ENCODE assay signal across 31 cellular contexts in the genomic region with DNA sequence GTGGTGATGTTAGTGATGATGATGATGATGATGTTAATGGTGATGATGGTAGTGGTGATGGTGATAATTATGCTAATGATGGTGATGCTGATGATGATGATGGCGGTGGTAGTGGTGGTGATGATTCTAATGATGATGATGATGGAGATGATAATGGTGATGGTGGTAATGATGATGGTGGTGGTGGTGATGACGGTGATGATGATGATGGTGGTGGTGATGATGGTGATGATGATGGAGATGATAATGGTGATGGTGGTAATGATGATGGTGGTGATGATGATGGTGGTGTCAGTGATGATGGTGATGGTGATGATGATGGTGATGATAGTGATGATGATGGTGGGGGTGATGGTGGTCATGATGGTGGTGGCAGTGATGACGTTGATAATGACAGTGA.
"Had no signal": no experiment of that assay in that cellular context is flagged by ENCODE, and none has a peak within 500 bp of the region (broad histone marks: within the 10 kb centered on the region; RNA-seq: fewer than 3 reads in every experiment).

No MANE protein-coding gene starts in this region.

- H3K4me3 ChIP-seq: adrenal gland, body of pancreas, cardiac muscle cell, colonic mucosa, dorsolateral prefrontal cortex had no signal

- H3K27me3 ChIP-seq: adrenal gland, body of pancreas, cardiac muscle cell, colonic mucosa, dorsolateral prefrontal cortex had no signal

- H3K36me3 ChIP-seq: adrenal gland, cardiac muscle cell, colonic mucosa had no signal

- ATAC-seq: activated CD8-positive, alpha-beta memory T cell treated with anti-CD3 and anti-CD28 coated beads, Interleukin-2, amount 10 ng/mL, durations not matched to agents 7 days and 5 days; activated CD8-positive, alpha-beta T cell treated with anti-CD3 and anti-CD28 coated beads, Interleukin-2, amount 10 ng/mL, durations not matched to agents 7 days and 5 days; activated naive CD8-positive, alpha-beta T cell treated with anti-CD3 and anti-CD28 coated beads, Interleukin-2, amount 50 U/mL, for 24 hours; body of pancreas; esophagus mucosa; WTC11 had no signal

- DNase-seq: activated CD4-positive, alpha-beta memory T cell treated with anti-CD3 and anti-CD28 coated beads for 36 hours; activated CD4-positive, alpha-beta T cell treated with anti-CD3 and anti-CD28 coated beads for 1 hour; activated CD4-positive, alpha-beta T cell treated with anti-CD3 and anti-CD28 coated beads for 4 hours; activated CD8-positive, alpha-beta memory T cell treated with anti-CD3 and anti-CD28 coated beads, Interleukin-2, amount 10 ng/mL, durations not matched to agents 7 days and 5 days; activated CD8-positive, alpha-beta memory T cell treated with anti-CD3 and anti-CD28 coated beads, Interleukin-2, amount 50 U/mL, for 4 hours; activated CD8-positive, alpha-beta T cell treated with anti-CD3 and anti-CD28 coated beads, Interleukin-2, amount 10 ng/mL, durations not matched to agents 7 days and 5 days; activated effector memory CD4-positive, alpha-beta T cell treated with anti-CD3 and anti-CD28 coated beads, Interleukin-2, amount 50 U/mL, for 16 hours; activated naive CD4-positive, alpha-beta T cell treated with anti-CD3 and anti-CD28 coated beads for 36 hours; activated naive CD8-positive, alpha-beta T cell treated with anti-CD3 and anti-CD28 coated beads for 36 hours; activated naive CD8-positive, alpha-beta T cell treated with anti-CD3 and anti-CD28 coated beads, Interleukin-2, amount 50 U/mL, for 24 hours; activated T-cell treated with anti-CD3 and anti-CD28 coated beads, Interleukin-2, amount 50 U/mL, for 1 hour; activated T-cell treated with anti-CD3 and anti-CD28 coated beads, Interleukin-2, amount 50 U/mL, for 48 hours; adrenal gland; amygdala; aorta; body of pancreas; central memory CD4-positive, alpha-beta T cell; cerebellar nuclear complex; colonic mucosa; dorsolateral prefrontal cortex; effector memory CD4-positive, alpha-beta T cell; endodermal cell; foreskin fibroblast; head of caudate nucleus; hippocampal formation; T-helper 2 cell had no signal

- FAIRE-seq: frontal cortex had no signal

- H3K9me3 ChIP-seq: adrenal gland, body of pancreas, colonic mucosa had no signal

- H3K4me1 ChIP-seq: adrenal gland, body of pancreas, colonic mucosa had no signal

- H3K27ac ChIP-seq: adrenal gland, body of pancreas, cardiac muscle cell, colonic mucosa, dorsolateral prefrontal cortex, VCaP had no signal
